ENCODE assay signal across 7 cellular contexts in genomic region chr4:184333451-184333850, GRCh38.
DNase-seq lines count a peak whose midpoint lies in the region; ATAC-seq and TF ChIP-seq lines count a peak whose summit lies in the region.
"Not testable (repeated sequence)": the region's sequence is repeated elsewhere in the genome, so short reads cannot be mapped to it uniquely, and the experiment has no call there.

No MANE protein-coding gene starts in this region.

- H3K27me3 Mint-ChIP-seq in T-helper 2 cell treated with Interferon-gamma antibody and Interleukin-4, amounts not matched to agents 5 μg/mL and 100 μg/mL, for 36 hours (ENCODE audit: low read depth); activated CD8-positive, alpha-beta T cell treated with anti-CD3 and anti-CD28 coated beads, Interleukin-2, amount 10 ng/mL, durations not matched to agents 7 days and 5 days (ENCODE audit: low read depth); activated naive CD8-positive, alpha-beta T cell treated with anti-CD3 and anti-CD28 coated beads, Interleukin-2, amount 10 ng/mL, durations not matched to agents 7 days and 5 days; natural killer cell treated with Interleukin-12 subunit alpha and Interleukin-12 subunit beta and Interleukin-15 and Interleukin-18, amount 100 ng/mL, for 72 hours: not testable (repeated sequence)

- not testable (repeated sequence) for H3K4me3 ChIP-seq in right lobe of liver, stomach

- not testable (repeated sequence) for H3K36me3 ChIP-seq in right lobe of liver, stomach

- H3K9me3 ChIP-seq in right lobe of liver, stomach: not testable (repeated sequence)

- CTCF ChIA-PET in activated CD8-positive, alpha-beta T cell treated with anti-CD3 and anti-CD28 coated beads, Interleukin-2, amount 10 ng/mL, durations not matched to agents 7 days and 5 days (lab: Charles Lee) = not testable (repeated sequence)

- H3K4me1 ChIP-seq in right lobe of liver (peaks cover 0 to 16% (median 5%) of the 10 kb centered on the region in 4 donors), stomach (peaks cover 37 to 65% (median 43%) of the 10 kb centered on the region in 4 donors)

- intact Hi-C loops in right lobe of liver (cut with DNase I); stomach (cut with DNase I; ENCODE audit: low total_unique reads): not testable (repeated sequence)

- peak; percentile 15 to 43 for DNase-seq in Kasumi-1 (lab: John Stamatoyannopoulos, UW)
- DNase-seq in T-helper 2 cell treated with Interferon-gamma antibody and Interleukin-4, amounts not matched to agents 5 μg/mL and 100 μg/mL, for 36 hours (ENCODE audit: low spot score); activated naive CD8-positive, alpha-beta T cell treated with anti-CD3 and anti-CD28 coated beads, Interleukin-2, amount 10 ng/mL, durations not matched to agents 7 days and 5 days; natural killer cell treated with Interleukin-12 subunit alpha and Interleukin-12 subunit beta and Interleukin-15 and Interleukin-18, amount 100 ng/mL, for 72 hours (ENCODE audit: low spot score); stomach: not testable (repeated sequence)
- peak; percentile 47 for DNase-seq in activated CD8-positive, alpha-beta T cell treated with anti-CD3 and anti-CD28 coated beads, Interleukin-2, amount 10 ng/mL, durations not matched to agents 7 days and 5 days
- DNase-seq in right lobe of liver = peak in 1 of 3 donors; percentile 39

- TF ChIP-seq EP300 in stomach (IDR thresholded peaks at IDR 0.05) = not testable (repeated sequence)

- 78% methylated on average over 13 of the region's 14 CpGs for WGBS in right lobe of liver (ENCODE audit: insufficient coverage, low coverage, low lambda C conversion rate, missing lambda C conversion rate)
- 77 to 93% (median 86%) methylated on average over 13 to 14 of the region's 14 CpGs for WGBS in stomach, 5 donors

- not testable (repeated sequence) for H3K27me3 ChIP-seq in right lobe of liver, stomach

- not testable (repeated sequence) for ATAC-seq in activated CD8-positive, alpha-beta T cell treated with anti-CD3 and anti-CD28 coated beads, Interleukin-2, amount 10 ng/mL, durations not matched to agents 7 days and 5 days
- peak; percentile 68 for ATAC-seq in activated naive CD8-positive, alpha-beta T cell treated with anti-CD3 and anti-CD28 coated beads, Interleukin-2, amount 10 ng/mL, durations not matched to agents 7 days and 5 days (ENCODE audit: low read depth)
- peak in 3 of 4 donors; percentile 20 to 49 (median 30) for ATAC-seq in right lobe of liver
- peak in 1 of 2 donors; percentile 52 for ATAC-seq in natural killer cell treated with Interleukin-12 subunit alpha and Interleukin-12 subunit beta and Interleukin-15 and Interleukin-18, amount 100 ng/mL, for 72 hours

- not testable (repeated sequence) for H3K36me3 Mint-ChIP-seq in T-helper 2 cell treated with Interferon-gamma antibody and Interleukin-4, amounts not matched to agents 5 μg/mL and 100 μg/mL, for 36 hours (ENCODE audit: low read depth); natural killer cell treated with Interleukin-12 subunit alpha and Interleukin-12 subunit beta and Interleukin-15 and Interleukin-18, amount 100 ng/mL, for 72 hours
- H3K36me3 Mint-ChIP-seq in activated CD8-positive, alpha-beta T cell treated with anti-CD3 and anti-CD28 coated beads, Interleukin-2, amount 10 ng/mL, durations not matched to agents 7 days and 5 days (ENCODE audit: low read depth) = peaks cover 13% of the 10 kb centered on the region
- peaks cover 17% of the 10 kb centered on the region for H3K36me3 Mint-ChIP-seq in activated naive CD8-positive, alpha-beta T cell treated with anti-CD3 and anti-CD28 coated beads, Interleukin-2, amount 10 ng/mL, durations not matched to agents 7 days and 5 days

- H3K27ac ChIP-seq in right lobe of liver = not testable (repeated sequence)
- peak overlapping the region in 3 of 5 donors; percentile 46 to 92 (median 77) for H3K27ac ChIP-seq in stomach

- not testable (repeated sequence) for H3K27ac Mint-ChIP-seq in T-helper 2 cell treated with Interferon-gamma antibody and Interleukin-4, amounts not matched to agents 5 μg/mL and 100 μg/mL, for 36 hours
- H3K27ac Mint-ChIP-seq in activated CD8-positive, alpha-beta T cell treated with anti-CD3 and anti-CD28 coated beads, Interleukin-2, amount 10 ng/mL, durations not matched to agents 7 days and 5 days = peak overlapping the region; percentile 36
- peak overlapping the region; percentile 40 for H3K27ac Mint-ChIP-seq in activated naive CD8-positive, alpha-beta T cell treated with anti-CD3 and anti-CD28 coated beads, Interleukin-2, amount 10 ng/mL, durations not matched to agents 7 days and 5 days
- H3K27ac Mint-ChIP-seq in natural killer cell treated with Interleukin-12 subunit alpha and Interleukin-12 subunit beta and Interleukin-15 and Interleukin-18, amount 100 ng/mL, for 72 hours = peak overlapping the region; percentile 15 to 66

- not testable (repeated sequence) for TF ChIP-seq POLR2A in right lobe of liver (IDR thresholded peaks at IDR 0.05); stomach (IDR thresholded peaks at IDR 0.05)

- POLR2A ChIA-PET in activated CD8-positive, alpha-beta T cell treated with anti-CD3 and anti-CD28 coated beads, Interleukin-2, amount 10 ng/mL, durations not matched to agents 7 days and 5 days (lab: Charles Lee); activated naive CD8-positive, alpha-beta T cell treated with anti-CD3 and anti-CD28 coated beads, Interleukin-2, amount 10 ng/mL, durations not matched to agents 7 days and 5 days (lab: Charles Lee): not testable (repeated sequence)

- peak overlapping the region; percentile 9 for H3K4me3 Mint-ChIP-seq in T-helper 2 cell treated with Interferon-gamma antibody and Interleukin-4, amounts not matched to agents 5 μg/mL and 100 μg/mL, for 36 hours
- H3K4me3 Mint-ChIP-seq in activated CD8-positive, alpha-beta T cell treated with anti-CD3 and anti-CD28 coated beads, Interleukin-2, amount 10 ng/mL, durations not matched to agents 7 days and 5 days; activated naive CD8-positive, alpha-beta T cell treated with anti-CD3 and anti-CD28 coated beads, Interleukin-2, amount 10 ng/mL, durations not matched to agents 7 days and 5 days; natural killer cell treated with Interleukin-12 subunit alpha and Interleukin-12 subunit beta and Interleukin-15 and Interleukin-18, amount 100 ng/mL, for 72 hours: not testable (repeated sequence)

- not testable (repeated sequence) for TF ChIP-seq CTCF in right lobe of liver (IDR thresholded peaks at IDR 0.05); stomach (IDR thresholded peaks at IDR 0.05)

- H3K9me3 Mint-ChIP-seq in T-helper 2 cell treated with Interferon-gamma antibody and Interleukin-4, amounts not matched to agents 5 μg/mL and 100 μg/mL, for 36 hours = peaks cover 29% of the 10 kb centered on the region
- peaks cover 10% of the 10 kb centered on the region for H3K9me3 Mint-ChIP-seq in activated CD8-positive, alpha-beta T cell treated with anti-CD3 and anti-CD28 coated beads, Interleukin-2, amount 10 ng/mL, durations not matched to agents 7 days and 5 days (ENCODE audit: insufficient read depth)
- H3K9me3 Mint-ChIP-seq in activated naive CD8-positive, alpha-beta T cell treated with anti-CD3 and anti-CD28 coated beads, Interleukin-2, amount 10 ng/mL, durations not matched to agents 7 days and 5 days = peaks cover 11% of the 10 kb centered on the region
- not testable (repeated sequence) for H3K9me3 Mint-ChIP-seq in natural killer cell treated with Interleukin-12 subunit alpha and Interleukin-12 subunit beta and Interleukin-15 and Interleukin-18, amount 100 ng/mL, for 72 hours

- peaks cover 20% of the 10 kb centered on the region for H3K4me1 Mint-ChIP-seq in T-helper 2 cell treated with Interferon-gamma antibody and Interleukin-4, amounts not matched to agents 5 μg/mL and 100 μg/mL, for 36 hours (ENCODE audit: low read depth)
- H3K4me1 Mint-ChIP-seq in activated CD8-positive, alpha-beta T cell treated with anti-CD3 and anti-CD28 coated beads, Interleukin-2, amount 10 ng/mL, durations not matched to agents 7 days and 5 days (ENCODE audit: low read depth) = peaks cover 44% of the 10 kb centered on the region
- H3K4me1 Mint-ChIP-seq in activated naive CD8-positive, alpha-beta T cell treated with anti-CD3 and anti-CD28 coated beads, Interleukin-2, amount 10 ng/mL, durations not matched to agents 7 days and 5 days = peaks cover 16% of the 10 kb centered on the region
- peaks cover 29 to 33% of the 10 kb centered on the region in 2 donors for H3K4me1 Mint-ChIP-seq in natural killer cell treated with Interleukin-12 subunit alpha and Interleukin-12 subunit beta and Interleukin-15 and Interleukin-18, amount 100 ng/mL, for 72 hours (ENCODE audit: low read depth in 2 of 2)
